In genomic region chr13:99979453-99980200, GRCh38 we compare ENCODE assay signal across 1 cellular context.
A peak's percentile ranks its signal among the peaks of the same experiment; 100 is the strongest.
TF ChIP-seq lines count a peak whose summit lies in the region.

No MANE protein-coding gene starts in this region.

TF ChIP-seq in HepG2, 621 proteins besides CTCF, POLR2A, EP300 and RAD21 (continues in another document):
- no peak for TF ChIP-seq REXO4 (CRISPR knock-in tag; IDR thresholded peaks at IDR 0.05; ENCODE audit: borderline replicate concordance)
- no peak for TF ChIP-seq SP2 (CRISPR knock-in tag; IDR thresholded peaks at IDR 0.05)
- TF ChIP-seq, protein P1, sequence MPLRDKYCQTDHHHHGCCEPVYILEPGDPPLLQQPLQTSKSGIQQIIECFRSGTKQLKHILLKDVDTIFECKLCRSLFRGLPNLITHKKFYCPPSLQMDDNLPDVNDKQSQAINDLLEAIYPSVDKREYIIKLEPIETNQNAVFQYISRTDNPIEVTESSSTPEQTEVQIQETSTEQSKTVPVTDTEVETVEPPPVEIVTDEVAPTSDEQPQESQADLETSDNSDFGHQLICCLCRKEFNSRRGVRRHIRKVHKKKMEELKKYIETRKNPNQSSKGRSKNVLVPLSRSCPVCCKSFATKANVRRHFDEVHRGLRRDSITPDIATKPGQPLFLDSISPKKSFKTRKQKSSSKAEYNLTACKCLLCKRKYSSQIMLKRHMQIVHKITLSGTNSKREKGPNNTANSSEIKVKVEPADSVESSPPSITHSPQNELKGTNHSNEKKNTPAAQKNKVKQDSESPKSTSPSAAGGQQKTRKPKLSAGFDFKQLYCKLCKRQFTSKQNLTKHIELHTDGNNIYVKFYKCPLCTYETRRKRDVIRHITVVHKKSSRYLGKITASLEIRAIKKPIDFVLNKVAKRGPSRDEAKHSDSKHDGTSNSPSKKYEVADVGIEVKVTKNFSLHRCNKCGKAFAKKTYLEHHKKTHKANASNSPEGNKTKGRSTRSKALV (CRISPR knock-in tag; IDR thresholded peaks at IDR 0.05), result peak; percentile 65
- TF ChIP-seq ZNF354B (CRISPR knock-in tag; IDR thresholded peaks at IDR 0.05), result no peak
- TF ChIP-seq HDAC1 (CRISPR knock-in tag; IDR thresholded peaks at IDR 0.05), result 0 out of 2 replicates have a peak, but pooled peaks have one; percentile 17
- no peak for TF ChIP-seq ZNF180 (CRISPR knock-in tag; IDR thresholded peaks at IDR 0.05; ENCODE audit: borderline replicate concordance, low read depth)
- TF ChIP-seq SMYD3 (CRISPR knock-in tag; IDR thresholded peaks at IDR 0.05), result no peak
- no peak for TF ChIP-seq U2AF1 (optimal IDR thresholded peaks at IDR 0.05; ENCODE audit: low read depth, low read length)
- TF ChIP-seq, protein P2, sequence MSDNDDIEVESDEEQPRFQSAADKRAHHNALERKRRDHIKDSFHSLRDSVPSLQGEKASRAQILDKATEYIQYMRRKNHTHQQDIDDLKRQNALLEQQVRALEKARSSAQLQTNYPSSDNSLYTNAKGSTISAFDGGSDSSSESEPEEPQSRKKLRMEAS (IDR thresholded peaks at IDR 0.05), result no peak
- TF ChIP-seq CHD2 (IDR thresholded peaks at IDR 0.05; ENCODE audit: low read depth, low read length), result peak; percentile 44; the same call in 1 of the 2 replicates
- TF ChIP-seq ZNF563 (CRISPR knock-in tag; IDR thresholded peaks at IDR 0.05), result no peak
- TF ChIP-seq ZFY (CRISPR knock-in tag; IDR thresholded peaks at IDR 0.05), result no peak
- TF ChIP-seq KMT2B (CRISPR knock-in tag; IDR thresholded peaks at IDR 0.05), result no peak
- no peak for TF ChIP-seq BCL6 (CRISPR knock-in tag; IDR thresholded peaks at IDR 0.05)
- TF ChIP-seq ZBTB21 (CRISPR knock-in tag; IDR thresholded peaks at IDR 0.05), result no peak
- TF ChIP-seq CSRNP1 (CRISPR knock-in tag; IDR thresholded peaks at IDR 0.05), result 0 out of 2 replicates have a peak, but pooled peaks have one; percentile 42
- peak; percentile 21; the same call in 1 of the 2 replicates for TF ChIP-seq TBX2 (CRISPR knock-in tag; IDR thresholded peaks at IDR 0.05; ENCODE audit: borderline replicate concordance)
- TF ChIP-seq NR1H2 (CRISPR knock-in tag; IDR thresholded peaks at IDR 0.05; ENCODE audit: borderline replicate concordance, low read depth), result no peak
- no peak for TF ChIP-seq IKZF5 (CRISPR knock-in tag; IDR thresholded peaks at IDR 0.05)
- peak; percentile 44; the same call in 1 of the 2 replicates for TF ChIP-seq EZH2 (conservative IDR thresholded peaks at IDR 0.05; ENCODE audit: low read depth, low read length)
- TF ChIP-seq ATF1 (CRISPR knock-in tag; IDR thresholded peaks at IDR 0.05), result no peak
- TF ChIP-seq, protein P3, sequence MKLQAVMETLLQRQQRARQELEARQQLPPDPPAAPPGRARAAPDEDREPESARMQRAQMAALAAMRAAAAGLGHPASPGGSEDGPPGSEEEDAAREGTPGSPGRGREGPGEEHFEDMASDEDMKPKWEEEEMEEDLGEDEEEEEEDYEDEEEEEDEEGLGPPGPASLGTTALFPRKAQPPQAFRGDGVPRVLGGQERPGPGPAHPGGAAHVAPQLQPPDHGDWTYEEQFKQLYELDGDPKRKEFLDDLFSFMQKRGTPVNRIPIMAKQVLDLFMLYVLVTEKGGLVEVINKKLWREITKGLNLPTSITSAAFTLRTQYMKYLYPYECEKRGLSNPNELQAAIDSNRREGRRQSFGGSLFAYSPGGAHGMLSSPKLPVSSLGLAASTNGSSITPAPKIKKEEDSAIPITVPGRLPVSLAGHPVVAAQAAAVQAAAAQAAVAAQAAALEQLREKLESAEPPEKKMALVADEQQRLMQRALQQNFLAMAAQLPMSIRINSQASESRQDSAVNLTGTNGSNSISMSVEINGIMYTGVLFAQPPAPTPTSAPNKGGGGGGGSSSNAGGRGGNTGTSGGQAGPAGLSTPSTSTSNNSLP (IDR thresholded peaks at IDR 0.05; ENCODE audit: low read depth, low read length), result no peak
- TF ChIP-seq HNF1A (IDR thresholded peaks at IDR 0.05; ENCODE audit: low read depth), result no peak
- no peak for TF ChIP-seq HNF1A (CRISPR knock-in tag; IDR thresholded peaks at IDR 0.05; ENCODE audit: borderline replicate concordance)
- TF ChIP-seq NRL (CRISPR knock-in tag; IDR thresholded peaks at IDR 0.05; ENCODE audit: borderline replicate concordance), result no peak
- TF ChIP-seq MED1 (CRISPR knock-in tag; IDR thresholded peaks at IDR 0.05), result no peak
- no peak for TF ChIP-seq PAWR (CRISPR knock-in tag; IDR thresholded peaks at IDR 0.05; ENCODE audit: borderline replicate concordance)
- TF ChIP-seq ZNF3 (CRISPR knock-in tag; IDR thresholded peaks at IDR 0.05), result no peak
- no peak for TF ChIP-seq KLF11 (CRISPR knock-in tag; IDR thresholded peaks at IDR 0.05)
- TF ChIP-seq ZNF160 (CRISPR knock-in tag; IDR thresholded peaks at IDR 0.05), result no peak
- TF ChIP-seq CBX5 (CRISPR knock-in tag; IDR thresholded peaks at IDR 0.05; ENCODE audit: borderline replicate concordance), result no peak
- no peak for TF ChIP-seq ARID4A (CRISPR knock-in tag; IDR thresholded peaks at IDR 0.05; ENCODE audit: borderline replicate concordance)
- TF ChIP-seq RERE (CRISPR knock-in tag; IDR thresholded peaks at IDR 0.05; ENCODE audit: low read depth), result no peak
- TF ChIP-seq TBP (CRISPR knock-in tag; IDR thresholded peaks at IDR 0.05), result no peak
- no peak for TF ChIP-seq ZNF724P (CRISPR knock-in tag; IDR thresholded peaks at IDR 0.05; ENCODE audit: borderline replicate concordance)
- TF ChIP-seq MAZ (IDR thresholded peaks at IDR 0.05; ENCODE audit: borderline replicate concordance, low read depth, low read length), result no peak
- no peak for TF ChIP-seq MAZ (CRISPR knock-in tag; IDR thresholded peaks at IDR 0.05; ENCODE audit: low read depth)
